ENCODE assay signal across 1 cellular context in the genomic region with DNA sequence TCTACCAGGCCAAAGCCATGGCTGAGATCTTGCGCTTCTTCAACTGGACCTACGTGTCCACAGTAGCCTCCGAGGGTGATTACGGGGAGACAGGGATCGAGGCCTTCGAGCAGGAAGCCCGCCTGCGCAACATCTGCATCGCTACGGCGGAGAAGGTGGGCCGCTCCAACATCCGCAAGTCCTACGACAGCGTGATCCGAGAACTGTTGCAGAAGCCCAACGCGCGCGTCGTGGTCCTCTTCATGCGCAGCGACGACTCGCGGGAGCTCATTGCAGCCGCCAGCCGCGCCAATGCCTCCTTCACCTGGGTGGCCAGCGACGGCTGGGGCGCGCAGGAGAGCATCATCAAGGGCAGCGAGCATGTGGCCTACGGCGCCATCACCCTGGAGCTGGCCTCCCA.
TF ChIP-seq lines count a peak whose summit lies in the region.

No MANE protein-coding gene starts in this region.

TF ChIP-seq in GM23338, 12 proteins besides CTCF, POLR2A, EP300 and RAD21 (continued from another document):
- TF ChIP-seq, protein P1, sequence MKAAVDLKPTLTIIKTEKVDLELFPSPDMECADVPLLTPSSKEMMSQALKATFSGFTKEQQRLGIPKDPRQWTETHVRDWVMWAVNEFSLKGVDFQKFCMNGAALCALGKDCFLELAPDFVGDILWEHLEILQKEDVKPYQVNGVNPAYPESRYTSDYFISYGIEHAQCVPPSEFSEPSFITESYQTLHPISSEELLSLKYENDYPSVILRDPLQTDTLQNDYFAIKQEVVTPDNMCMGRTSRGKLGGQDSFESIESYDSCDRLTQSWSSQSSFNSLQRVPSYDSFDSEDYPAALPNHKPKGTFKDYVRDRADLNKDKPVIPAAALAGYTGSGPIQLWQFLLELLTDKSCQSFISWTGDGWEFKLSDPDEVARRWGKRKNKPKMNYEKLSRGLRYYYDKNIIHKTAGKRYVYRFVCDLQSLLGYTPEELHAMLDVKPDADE (IDR thresholded peaks at IDR 0.05), result no peak
